Comparison of ENCODE assay signal across 25 cellular contexts in the genomic region with DNA sequence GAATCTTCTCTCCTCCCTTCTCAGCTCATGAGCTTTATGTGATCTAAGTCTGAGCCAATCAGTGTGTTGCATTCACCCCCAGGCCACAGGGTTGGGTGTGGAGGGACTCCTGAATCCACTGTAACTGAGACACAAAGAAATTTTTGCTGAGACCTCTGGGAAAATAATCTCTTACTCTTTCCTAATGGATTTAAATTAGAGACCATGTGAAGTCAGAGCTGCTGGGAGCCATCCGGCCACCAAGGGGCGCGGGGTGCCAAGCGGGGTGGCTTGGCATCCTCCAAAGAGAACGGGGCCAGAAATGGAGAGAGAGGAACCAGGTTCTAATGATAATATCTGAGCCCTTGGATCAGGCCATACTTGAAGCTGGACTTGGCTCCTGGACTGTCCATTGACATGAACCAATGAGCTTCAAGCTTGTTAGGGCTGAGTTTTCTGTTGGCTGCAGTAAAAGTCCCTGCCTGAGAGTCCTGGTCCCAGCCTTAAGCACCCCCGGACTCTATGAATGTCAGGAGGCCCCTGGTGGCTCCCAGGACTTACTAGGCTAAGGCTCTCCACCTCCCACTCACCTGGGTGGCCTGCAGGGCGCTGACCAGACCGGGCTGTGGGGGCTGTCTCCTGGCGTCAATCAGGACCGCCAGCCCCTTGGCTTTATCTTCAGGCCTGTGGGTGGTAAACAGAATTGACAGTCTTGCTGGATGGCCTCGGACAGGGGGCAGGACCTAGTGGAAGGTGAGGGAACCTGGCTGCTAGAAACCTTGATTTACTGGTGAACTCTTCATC. TPM values are rescaled to one million over a fixed set of nuclear protein-coding genes. Genes with fewer than 3 reads are reported as not detected.
"Had no signal": no experiment of that assay in that cellular context is flagged by ENCODE, and none has a peak within 500 bp of the region (broad histone marks: within the 10 kb centered on the region; RNA-seq: fewer than 3 reads in every experiment).

No MANE protein-coding gene starts in this region.

- H3K4me1 ChIP-seq: breast epithelium had no signal

- DNase-seq: activated CD4-positive, alpha-beta T cell treated with anti-CD3 and anti-CD28 coated beads for 48 hours; activated CD4-positive, alpha-beta T cell treated with anti-CD3 and anti-CD28 coated beads, Interleukin-2, amount 50 U/mL, for 4 hours; activated CD4-positive, CD25-positive, alpha-beta regulatory T cell treated with anti-CD3 and anti-CD28 coated beads, Interleukin-2, amount 50 U/mL, for 72 hours; activated CD8-positive, alpha-beta memory T cell treated with anti-CD3 and anti-CD28 coated beads, Interleukin-2, amount 50 U/mL, for 48 hours; activated CD8-positive, alpha-beta T cell treated with anti-CD3 and anti-CD28 coated beads, Interleukin-2, amount 10 ng/mL, durations not matched to agents 7 days and 5 days; activated naive CD4-positive, alpha-beta T cell treated with anti-CD3 and anti-CD28 coated beads, Interleukin-2, amount 50 U/mL, for 16 hours; activated naive CD8-positive, alpha-beta T cell treated with anti-CD3 and anti-CD28 coated beads, Interleukin-2, amount 10 ng/mL, durations not matched to agents 7 days and 5 days; activated T-cell treated with anti-CD3 and anti-CD28 coated beads, Interleukin-2, amount 50 U/mL, for 1 hour; adrenal gland; anterior cingulate cortex; central memory CD4-positive, alpha-beta T cell; KG1; NCI-H1048; NCI-H1694; NCI-H2029 treated with DMSO at 0.1 percent for 48 hours; NCI-H345; NCI-H510A; NCI-H526 treated with DMSO at 0.1 percent for 48 hours; NK-92 treated with Interleukin-12 subunit alpha and Interleukin-12 subunit beta, amount 100 ng/mL, for 24 hours; Peyer's patch; SHP77 treated with DMSO at 0.1 percent for 48 hours had no signal

- H3K27me3 ChIP-seq: adrenal gland, breast epithelium, Peyer's patch had no signal

- H3K4me3 Mint-ChIP-seq: activated CD8-positive, alpha-beta T cell treated with anti-CD3 and anti-CD28 coated beads, Interleukin-2, amount 10 ng/mL, durations not matched to agents 7 days and 5 days; activated naive CD8-positive, alpha-beta T cell treated with anti-CD3 and anti-CD28 coated beads, Interleukin-2, amount 10 ng/mL, durations not matched to agents 7 days and 5 days; T-helper 1 cell treated with Interleukin-12 subunit alpha and Interleukin-12 subunit beta and Interleukin-4 antibody, amounts not matched to agents 30 μg/mL and 1 μg/mL, for 36 hours; WTC11 had no signal

- H3K9me3 ChIP-seq: adrenal gland, breast epithelium, Peyer's patch had no signal

- H3K27ac ChIP-seq: adrenal gland, breast epithelium, Peyer's patch had no signal

- H3K4me3 ChIP-seq: adrenal gland, breast epithelium, Peyer's patch had no signal

- H3K9me3 Mint-ChIP-seq: activated naive CD8-positive, alpha-beta T cell treated with anti-CD3 and anti-CD28 coated beads, Interleukin-2, amount 10 ng/mL, durations not matched to agents 7 days and 5 days; T-helper 1 cell treated with Interleukin-12 subunit alpha and Interleukin-12 subunit beta and Interleukin-4 antibody, amounts not matched to agents 30 μg/mL and 1 μg/mL, for 36 hours had no signal

- ATAC-seq: activated CD8-positive, alpha-beta T cell treated with anti-CD3 and anti-CD28 coated beads, Interleukin-2, amount 10 ng/mL, durations not matched to agents 7 days and 5 days; WTC11 had no signal

- H3K27ac Mint-ChIP-seq: activated CD8-positive, alpha-beta T cell treated with anti-CD3 and anti-CD28 coated beads, Interleukin-2, amount 10 ng/mL, durations not matched to agents 7 days and 5 days; activated naive CD8-positive, alpha-beta T cell treated with anti-CD3 and anti-CD28 coated beads, Interleukin-2, amount 10 ng/mL, durations not matched to agents 7 days and 5 days; T-helper 1 cell treated with Interleukin-12 subunit alpha and Interleukin-12 subunit beta and Interleukin-4 antibody, amounts not matched to agents 30 μg/mL and 1 μg/mL, for 36 hours; WTC11 had no signal

- H3K36me3 Mint-ChIP-seq: activated naive CD8-positive, alpha-beta T cell treated with anti-CD3 and anti-CD28 coated beads, Interleukin-2, amount 10 ng/mL, durations not matched to agents 7 days and 5 days; WTC11 had no signal

- H3K36me3 ChIP-seq: adrenal gland, breast epithelium, Peyer's patch had no signal

RNA-seq across cellular contexts. Expression of a gene that starts 32.8 kb away (rescaled TPM):
- total RNA-seq: activated CD8-positive, alpha-beta T cell treated with anti-CD3 and anti-CD28 coated beads, Interleukin-2, amount 10 ng/mL, durations not matched to agents 7 days and 5 days; activated naive CD8-positive, alpha-beta T cell treated with anti-CD3 and anti-CD28 coated beads, Interleukin-2, amount 10 ng/mL, durations not matched to agents 7 days and 5 days; SK-MEL-5 had no signal
